8 cellular contexts compared by ENCODE assay signal in genomic region chr11:63614136-63614664, GRCh38. TPM values are rescaled to one million over a fixed set of nuclear protein-coding genes. Genes with fewer than 3 reads are reported as not detected.
A peak's percentile ranks its signal among the peaks of the same experiment; 100 is the strongest.
DNase-seq lines count a peak whose midpoint lies in the region; ATAC-seq and TF ChIP-seq lines count a peak whose summit lies in the region.

TSS of gene PLAAT3 (minus strand) at chr11:63614433. CDS start at chr11:63614014, 419 bp downstream.

- peak in 1 of 2 donors; percentile 92 for TF ChIP-seq EP300 in tibial nerve (IDR thresholded peaks at IDR 0.05)

- H3K9me3 ChIP-seq in tibial nerve, result no peaks in the 10 kb centered on the region

- H3K4me1 Mint-ChIP-seq in naive thymus-derived CD8-positive, alpha-beta T cell, result peaks cover 10 to 24% (median 21%) of the 10 kb centered on the region in 4 donors

- peak within 1 kb of the TSS; percentile 81 to 91 (median 86) for H3K4me3 Mint-ChIP-seq in naive thymus-derived CD8-positive, alpha-beta T cell

- H3K4me1 ChIP-seq in tibial nerve, result peaks cover 0 to 35% (median 27%) of the 10 kb centered on the region in 4 donors

- H3K4me3 ChIP-seq in tibial nerve, result peak within 1 kb of the TSS; percentile 62 to 87 (median 73)

- H3K27ac ChIP-seq in C4-2B (peak within 1 kb of the TSS; percentile 9; the same call in 1 of the 2 replicates), tibial nerve (peak within 1 kb of the TSS; percentile 86 to 99 (median 91))

- H3K27me3 ChIP-seq in tibial nerve, result no peaks in the 10 kb centered on the region

- TF ChIP-seq POLR2A in tibial nerve (IDR thresholded peaks at IDR 0.05), result peak; percentile 71 to 79

- H3K27me3 Mint-ChIP-seq in naive thymus-derived CD8-positive, alpha-beta T cell, result peaks cover 0 to 2% (median 0%) of the 10 kb centered on the region in 5 donors

- 0 to 1% methylated on average over 36 to 51 of the region's 53 CpGs for WGBS in tibial nerve, 2 donors

- POLR2A ChIA-PET in naive thymus-derived CD8-positive, alpha-beta T cell (lab: Charles Lee), result interaction anchor here (0.6 to 1.8 kb wide), 4 partner anchors 8 to 77 kb away, joined by 3 to 8 read pairs (median 6); partner anchors contain the start of gene PLAAT4

- TF ChIP-seq CTCF in C4-2B (conservative IDR thresholded peaks at IDR 0.05) (no peak), tibial nerve (IDR thresholded peaks at IDR 0.05) (no peak)

- no peaks in the 10 kb centered on the region for H3K36me3 ChIP-seq in tibial nerve

- DNase-seq in NCI-H774 (lab: John Stamatoyannopoulos, UW), result peak; percentile 81
- peak; percentile 6 for DNase-seq in activated gamma-delta T cell treated with anti-CD3 and anti-CD28 coated beads, Interleukin-2, amount 50 U/mL, for 16 hours (ENCODE audit: low read depth)
- DNase-seq in foreskin melanocyte, result peak; percentile 46
- DNase-seq in naive thymus-derived CD8-positive, alpha-beta T cell, result peak in 7 of 10 donors; percentile 9 to 32 (median 22)
- peak; percentile 64 to 66 for DNase-seq in tibial nerve (ENCODE audit: low spot score in 2 of 2)
- no peak for DNase-seq in SIG-M5 (lab: John Stamatoyannopoulos, UW)

- peak within 1 kb of the TSS; percentile 62 to 96 (median 88) for H3K27ac Mint-ChIP-seq in naive thymus-derived CD8-positive, alpha-beta T cell

- H3K9me3 Mint-ChIP-seq in naive thymus-derived CD8-positive, alpha-beta T cell, result no peaks in the 10 kb centered on the region

- ATAC-seq in GM19468 (IDR thresholded peaks at IDR 0.05; ENCODE audit: extremely low read depth, unreplicated experiment), result peak; percentile 35
- peak; percentile 65 to 80 for ATAC-seq in naive thymus-derived CD8-positive, alpha-beta T cell

- no peaks in the 10 kb centered on the region for H3K36me3 Mint-ChIP-seq in naive thymus-derived CD8-positive, alpha-beta T cell

RNA-seq across cellular contexts. Expression of gene PLAAT3, which starts in this region (rescaled TPM):
- total RNA-seq in naive thymus-derived CD8-positive, alpha-beta T cell, result 1 to 10 TPM; 1.7 to 3.3 TPM
- polyA plus RNA-seq in naive thymus-derived CD8-positive, alpha-beta T cell, result 10 to 100 TPM in 1 of 3 donors, 1 to 10 TPM in 2; 7.6 to 28.7 (median 8.6) TPM
- 100 to 1,000 TPM; 140 to 185 (median 157) TPM for total RNA-seq in tibial nerve

Comparison
In these comparisons a context has a peak if more than half of its experiments do, and no peak if none do; other contexts are left out.
1. RNA of gene PLAAT3 (total RNA-seq): 140 to 185 TPM in tibial nerve; 1.7 to 3.3 TPM in naive thymus-derived CD8-positive, alpha-beta T cell; every median in the first group is over 10 times any median in the second.